In genomic region chr5:125083932-125084331, GRCh38 we compare ENCODE assay signal across 21 cellular contexts.
A peak's percentile ranks its signal among the peaks of the same experiment; 100 is the strongest.
DNase-seq lines count a peak whose midpoint lies in the region; FAIRE-seq and TF ChIP-seq lines count a peak whose summit lies in the region.
"Had no signal": no experiment of that assay in that cellular context is flagged by ENCODE, and none has a peak within 500 bp of the region (broad histone marks: within the 10 kb centered on the region; RNA-seq: fewer than 3 reads in every experiment).

No MANE protein-coding gene starts in this region.

- no peak overlapping the region for H3K9ac ChIP-seq in keratinocyte (ENCODE audit: control insufficient read depth, extremely low read depth, insufficient read depth, low read length)
- H3K9ac ChIP-seq: BLaER1 had no signal

- H3K36me3 Mint-ChIP-seq in chondrocyte (ENCODE audit: low read depth) (no peaks in the 10 kb centered on the region), progenitor cell of endocrine pancreas (ENCODE audit: insufficient read depth) (peaks cover 1% of the 10 kb centered on the region)
- H3K36me3 Mint-ChIP-seq: activated naive CD8-positive, alpha-beta T cell treated with anti-CD3 and anti-CD28 coated beads for 36 hours had no signal

- H3K27ac ChIP-seq in keratinocyte (ENCODE audit: control insufficient read depth, insufficient read depth, low read length): no peak overlapping the region
- H3K27ac ChIP-seq: BLaER1, colonic mucosa, HL-60 had no signal

- H3K4me2 ChIP-seq in keratinocyte (ENCODE audit: control insufficient read depth, extremely low read depth, insufficient read depth, low read depth, low read length): peak overlapping the region; percentile 8
- H3K4me2 ChIP-seq: BLaER1 had no signal

- H3K4me3 ChIP-seq in keratinocyte (ENCODE audit: control insufficient read depth in 2 of 3, extremely low read depth in 1 of 3, insufficient read depth in 2 of 3, low read depth in 1 of 3, low read length in 3 of 3): no peak overlapping the region
- H3K4me3 ChIP-seq: BLaER1, colonic mucosa had no signal

- H3K27me3 ChIP-seq in keratinocyte (ENCODE audit: control insufficient read depth, extremely low read depth, insufficient read depth, low read length): no peaks in the 10 kb centered on the region
- H3K27me3 ChIP-seq: BLaER1, colonic mucosa had no signal

- dilution Hi-C loops in keratinocyte (cut with MboI; ENCODE audit: extremely low pct_ligation_motif_present, low sequenced_read_pairs): no loop called here

- no peaks in the 10 kb centered on the region for H3K36me3 ChIP-seq in keratinocyte (ENCODE audit: control insufficient read depth in 2 of 2, extremely low read depth in 1 of 2, insufficient read depth in 2 of 2, low read length in 2 of 2)
- H3K36me3 ChIP-seq: BLaER1, colonic mucosa had no signal

- peak; percentile 82 for FAIRE-seq in keratinocyte (lab: Jason Lieb, UNC)

- peaks cover 15% of the 10 kb centered on the region for H3K4me1 Mint-ChIP-seq in chondrocyte (ENCODE audit: low read depth)
- H3K4me1 Mint-ChIP-seq in progenitor cell of endocrine pancreas (ENCODE audit: low read depth): no peaks in the 10 kb centered on the region
- H3K4me1 Mint-ChIP-seq: activated naive CD8-positive, alpha-beta T cell treated with anti-CD3 and anti-CD28 coated beads for 36 hours had no signal

- TF ChIP-seq CTCF in chondrocyte (IDR thresholded peaks at IDR 0.05): no peak
- no peak for TF ChIP-seq CTCF in keratinocyte (optimal IDR thresholded peaks at IDR 0.05 in 1 of 3, IDR thresholded peaks at IDR 0.05 in 1 of 3, conservative IDR thresholded peaks at IDR 0.05 in 1 of 3; ENCODE audit: extremely low read depth in 1 of 3, insufficient read depth in 2 of 3, low read length in 3 of 3)
- no peak for TF ChIP-seq CTCF in progenitor cell of endocrine pancreas (IDR thresholded peaks at IDR 0.05; ENCODE audit: unreplicated experiment)

- H2AFZ ChIP-seq in keratinocyte (ENCODE audit: control insufficient read depth, low read length): no peak overlapping the region

- H3K27ac Mint-ChIP-seq in chondrocyte (ENCODE audit: unreplicated experiment): peak overlapping the region; percentile 17
- H3K27ac Mint-ChIP-seq in progenitor cell of endocrine pancreas: no peak overlapping the region
- H3K27ac Mint-ChIP-seq: activated naive CD8-positive, alpha-beta T cell treated with anti-CD3 and anti-CD28 coated beads for 36 hours; activated T-cell treated with anti-CD3 and anti-CD28 coated beads, Interleukin-2, amount 50 U/mL, for 24 hours; T-helper 2 cell treated with Interferon-gamma antibody and Interleukin-4, amounts not matched to agents 5 μg/mL and 100 μg/mL, for 36 hours had no signal

- no peaks in the 10 kb centered on the region for H4K20me1 ChIP-seq in keratinocyte (ENCODE audit: control insufficient read depth, extremely low read depth, insufficient read depth, low read length)
- H4K20me1 ChIP-seq: BLaER1 had no signal

- H3K9me3 ChIP-seq in keratinocyte (ENCODE audit: control insufficient read depth, low read depth, low read length): no peaks in the 10 kb centered on the region
- H3K9me3 ChIP-seq: colonic mucosa had no signal

- peaks cover 12% of the 10 kb centered on the region for H3K4me1 ChIP-seq in keratinocyte (ENCODE audit: control insufficient read depth, extremely low read depth, insufficient read depth, low read length)
- H3K4me1 ChIP-seq: BLaER1, colonic mucosa had no signal

- no peaks in the 10 kb centered on the region for H3K79me2 ChIP-seq in keratinocyte (ENCODE audit: control insufficient read depth, insufficient read depth, low read length)

- H3K4me3 Mint-ChIP-seq in chondrocyte (ENCODE audit: unreplicated experiment) (no peak overlapping the region), progenitor cell of endocrine pancreas (ENCODE audit: low read depth) (no peak overlapping the region)
- H3K4me3 Mint-ChIP-seq: activated naive CD8-positive, alpha-beta T cell treated with anti-CD3 and anti-CD28 coated beads for 36 hours; activated T-cell treated with anti-CD3 and anti-CD28 coated beads, Interleukin-2, amount 50 U/mL, for 24 hours; T-helper 2 cell treated with Interferon-gamma antibody and Interleukin-4, amounts not matched to agents 5 μg/mL and 100 μg/mL, for 36 hours had no signal

- no peaks in the 10 kb centered on the region for H3K9me1 ChIP-seq in keratinocyte (ENCODE audit: control insufficient read depth, extremely low read depth, insufficient read depth, low read length)

- DNase-seq in AG08395 (ENCODE audit: low spot score) (peak; percentile 82), HS-5 (ENCODE audit: low read depth) (peak; percentile 74), chondrocyte (ENCODE audit: low spot score) (no peak), keratinocyte (ENCODE audit: low read depth, low spot score) (peak; percentile 36), COLO668 (lab: John Stamatoyannopoulos, UW; ENCODE audit: unreplicated experiment) (no peak), progenitor cell of endocrine pancreas (ENCODE audit: low spot score, unreplicated experiment) (no peak), mucosa of gallbladder (ENCODE audit: low spot score) (no peak), NCI-H446 (lab: John Stamatoyannopoulos, UW) (no peak)
- DNase-seq: activated CD4-positive, alpha-beta T cell treated with anti-CD3 and anti-CD28 coated beads for 48 hours; activated naive CD8-positive, alpha-beta T cell treated with anti-CD3 and anti-CD28 coated beads for 36 hours; activated T-cell treated with anti-CD3 and anti-CD28 coated beads, Interleukin-2, amount 50 U/mL, for 24 hours; colonic mucosa; erythroblast; Kasumi-1; mesendoderm; NCI-H2081 treated with DMSO at 0.1 percent for 48 hours; NCI-H774; nucleus accumbens had no signal

- H3K27me3 Mint-ChIP-seq in chondrocyte (ENCODE audit: low read depth) (no peaks in the 10 kb centered on the region), progenitor cell of endocrine pancreas (no peaks in the 10 kb centered on the region)
- H3K27me3 Mint-ChIP-seq: activated T-cell treated with anti-CD3 and anti-CD28 coated beads, Interleukin-2, amount 50 U/mL, for 24 hours had no signal

- H3K9me3 Mint-ChIP-seq in chondrocyte (ENCODE audit: low read depth): peaks cover 3% of the 10 kb centered on the region
- peaks cover 13% of the 10 kb centered on the region for H3K9me3 Mint-ChIP-seq in progenitor cell of endocrine pancreas (ENCODE audit: low read depth)

Comparison
In these comparisons a context has a peak if more than half of its experiments do, and no peak if none do; other contexts are left out.
1. DNase-seq: peak in AG08395 (single experiment), HS-5 (single experiment) and keratinocyte (single experiment); none in chondrocyte (single experiment), COLO668 (single experiment), progenitor cell of endocrine pancreas (single experiment), mucosa of gallbladder (single experiment) and NCI-H446 (0 of 2).